27 cellular contexts compared by ENCODE assay signal in genomic region chr17:63150466-63150865, GRCh38.
DNase-seq lines count a peak whose midpoint lies in the region; ATAC-seq and TF ChIP-seq lines count a peak whose summit lies in the region.
"Had no signal": no experiment of that assay in that cellular context is flagged by ENCODE, and none has a peak within 500 bp of the region (broad histone marks: within the 10 kb centered on the region; RNA-seq: fewer than 3 reads in every experiment).

No MANE protein-coding gene starts in this region.

- no peak overlapping the region for H2BK15ac ChIP-seq in IMR-90 (ENCODE audit: low read depth, low read length)

- dilution Hi-C loops in IMR-90 (cut with HindIII; ENCODE audit: low sequenced_read_pairs, unreplicated experiment): no loop called here

- no peak overlapping the region for H3K56ac ChIP-seq in IMR-90 (ENCODE audit: extremely low read depth, insufficient read depth, low read length)

- no peak for ATAC-seq in IMR-90 (ENCODE audit: low read depth)
- ATAC-seq: lower lobe of right lung had no signal

- peak overlapping the region; percentile 96 for H3K27ac Mint-ChIP-seq in mesothelial cell of epicardium
- H3K27ac Mint-ChIP-seq: activated B cell treated with CpG ODN at 0.5 μM for 24 hours had no signal

- no peak overlapping the region for H3K4me3 Mint-ChIP-seq in mesothelial cell of epicardium
- H3K4me3 Mint-ChIP-seq: activated B cell treated with CpG ODN at 0.5 μM for 24 hours had no signal

- no peak overlapping the region for H2AFZ ChIP-seq in IMR-90 (replicated peaks; ENCODE audit: low read length, poor library complexity)
- H2AFZ ChIP-seq: PC-9 had no signal

- no peak overlapping the region for H3K9ac ChIP-seq in IMR-90 (ENCODE audit: low read depth, low read length)

- H3K4me3 ChIP-seq in IMR-90 (ENCODE audit: insufficient read depth, low read depth, low read length) (no peak overlapping the region), ectodermal cell (ENCODE audit: insufficient read depth, low read depth, low read length) (peak overlapping the region; percentile 8)
- H3K4me3 ChIP-seq: lower lobe of right lung, PC-9 had no signal

- peaks cover 27 to 45% of the 10 kb centered on the region in 2 experiments for H3K79me1 ChIP-seq in IMR-90 (ENCODE audit: low read depth in 1 of 2, low read length in 2 of 2)

- peaks cover 2% of the 10 kb centered on the region; the same call in 1 of the 2 replicates for H3K9me1 ChIP-seq in IMR-90 (ENCODE audit: insufficient read depth, low read length)

- no peak overlapping the region for H4K91ac ChIP-seq in IMR-90 (ENCODE audit: insufficient read depth, low read depth, low read length)

- H4K8ac ChIP-seq in IMR-90 (ENCODE audit: low read depth in 2 of 2, low read length in 2 of 2): no peak overlapping the region

- H4K5ac ChIP-seq in IMR-90 (ENCODE audit: low read depth, low read length): no peak overlapping the region

- peaks cover 11% of the 10 kb centered on the region for H3K9me3 Mint-ChIP-seq in mesothelial cell of epicardium

- DNase-seq in D341Med (ENCODE audit: low spot score): peak; percentile 52
- DNase-seq in IMR-90: no peak
- DNase-seq in mesothelial cell of epicardium (ENCODE audit: low spot score in 2 of 2, unreplicated experiment in 2 of 2): no peak
- DNase-seq in EL: no peak
- no peak for DNase-seq in SHP77 (lab: John Stamatoyannopoulos, UW)
- DNase-seq in GM03348 (ENCODE audit: low spot score): no peak
- DNase-seq in hippocampal formation (lab: John Stamatoyannopoulos, UW): no peak
- DNase-seq: activated B cell treated with CpG ODN at 0.5 μM for 24 hours; activated CD4-positive, alpha-beta T cell treated with anti-CD3 and anti-CD28 coated beads, Interleukin-2, amount 50 U/mL, for 4 hours; BE2C; DMS79 treated with DMSO at 0.1 percent for 48 hours; effector CD8-positive, alpha-beta T cell; erythroblast; Kasumi-1; kidney glomerular epithelial cell; lower lobe of right lung; MV-4-11; NCI-H146; NCI-H2227 treated with DMSO at 0.1 percent for 48 hours; NCI-H774; PC-9; Right ventricle myocardium superior; stimulated activated CD4-positive, alpha-beta T cell treated with anti-CD3 and anti-CD28 coated beads, Interleukin-12 subunit alpha, Interleukin-12 subunit beta, amount 100 ng/mL, for 4 hours; stimulated activated CD4-positive, alpha-beta T cell treated with anti-CD3 and anti-CD28 coated beads, Interleukin-4, amount 100 ng/mL, for 4 hours; stimulated activated naive CD4-positive, alpha-beta T cell had no signal

- no peak overlapping the region for H2BK20ac ChIP-seq in IMR-90 (ENCODE audit: low read depth, low read length)

- no peaks in the 10 kb centered on the region for H3K27me3 Mint-ChIP-seq in mesothelial cell of epicardium (ENCODE audit: low read depth)
- H3K27me3 Mint-ChIP-seq: activated B cell treated with CpG ODN at 0.5 μM for 24 hours had no signal

- H3K27me3 ChIP-seq in IMR-90 (ENCODE audit: control insufficient read depth, insufficient read depth, low read length) (no peaks in the 10 kb centered on the region), ectodermal cell (ENCODE audit: control insufficient read depth, insufficient read depth, low read length, poor library complexity, severe bottlenecking) (no peaks in the 10 kb centered on the region)
- H3K27me3 ChIP-seq: BE2C, vagina had no signal

- TF ChIP-seq POLR2A in IMR-90 (IDR thresholded peaks at IDR 0.05; ENCODE audit: low read depth, low read length): no peak

- H2AK5ac ChIP-seq in IMR-90 (ENCODE audit: low read depth, low read length): no peak overlapping the region

- CTCF ChIA-PET in IMR-90 (lab: Yijun Ruan, JAX): interaction anchor here (0.7 kb wide), 1 partner anchor 169 kb away, joined by 3 read pairs; no protein-coding TSS in a partner anchor

- TF ChIP-seq CTCF in IMR-90 (conservative IDR thresholded peaks at IDR 0.05; ENCODE audit: low read depth, low read length): no peak
- no peak for TF ChIP-seq CTCF in mesothelial cell of epicardium (IDR thresholded peaks at IDR 0.05; ENCODE audit: unreplicated experiment)

- no TSS peak for BruUV-seq in IMR-90 (replicated peaks; lab: Mats Ljungman, UMichigan)

- peaks cover 9% of the 10 kb centered on the region for H3K4me1 ChIP-seq in IMR-90 (ENCODE audit: control insufficient read depth, insufficient read depth, low read length)
- peaks cover 30% of the 10 kb centered on the region for H3K4me1 ChIP-seq in ectodermal cell (ENCODE audit: control insufficient read depth, insufficient read depth, low read length)
- H3K4me1 ChIP-seq: lower lobe of right lung, vagina had no signal

- H3K36me3 Mint-ChIP-seq in mesothelial cell of epicardium: peaks cover 6% of the 10 kb centered on the region

- peak overlapping the region; percentile 41; the same call in 1 of the 2 replicates for H3K27ac ChIP-seq in IMR-90 (ENCODE audit: insufficient read depth, low read length)
- peak overlapping the region; percentile 90 for H3K27ac ChIP-seq in ectodermal cell (ENCODE audit: insufficient read depth, low read depth, low read length, poor library complexity, severe bottlenecking)
- H3K27ac ChIP-seq: lower lobe of right lung, PC-9, vagina had no signal

- H3K36me3 ChIP-seq in IMR-90 (ENCODE audit: control insufficient read depth, insufficient read depth, low read length) (no peaks in the 10 kb centered on the region; the same call in 1 of the 2 replicates), ectodermal cell (ENCODE audit: control insufficient read depth, insufficient read depth, low read length) (no peaks in the 10 kb centered on the region)
- H3K36me3 ChIP-seq: BE2C, lower lobe of right lung, vagina had no signal

- H2BK120ac ChIP-seq in IMR-90 (ENCODE audit: low read depth, low read length): no peak overlapping the region

- no peak overlapping the region; the same call in 1 of the 2 replicates for H3K18ac ChIP-seq in IMR-90 (ENCODE audit: low read depth, low read length)

- H2AK9ac ChIP-seq in IMR-90 (replicated peaks; ENCODE audit: low read depth, low read length, poor library complexity): no peak overlapping the region

- 0 out of 2 replicates have a peak overlapping the region, but pooled peaks have one; percentile 10 for H3K4ac ChIP-seq in IMR-90 (ENCODE audit: low read depth, low read length)

- in situ Hi-C loops in IMR-90 (cut with MboI; ENCODE audit: low sequenced_read_pairs): no loop called here

- H3K4me2 ChIP-seq in IMR-90 (ENCODE audit: low read depth, low read length): peak overlapping the region; percentile 75
- H3K4me2 ChIP-seq: PC-9 had no signal

- H3K9me3 ChIP-seq in IMR-90 (ENCODE audit: control insufficient read depth, insufficient read depth, low read length): no peaks in the 10 kb centered on the region
- no peaks in the 10 kb centered on the region for H3K9me3 ChIP-seq in ectodermal cell (ENCODE audit: control insufficient read depth, low read length)
- H3K9me3 ChIP-seq: BE2C, vagina had no signal

- WGBS in IMR-90 (ENCODE audit: extremely low coverage in 2 of 2, insufficient read length in 1 of 2), 2 experiments: no CpG with 5 or more reads among the region's 1 CpG
- WGBS in ectodermal cell, 2 experiments: 100% methylated on average over 1 of the region's 1 CpG; no CpG with 5 or more reads in 1 of the 2 experiments

- H3K4me1 Mint-ChIP-seq in mesothelial cell of epicardium: peaks cover 69% of the 10 kb centered on the region

- POLR2A ChIA-PET in IMR-90 (lab: Charles Lee; ENCODE audit: unreplicated experiment): no interaction called here

- no peak overlapping the region for H3K14ac ChIP-seq in IMR-90 (replicated peaks; ENCODE audit: low read depth, low read length)

- no peak for TF ChIP-seq RAD21 in IMR-90 (IDR thresholded peaks at IDR 0.05; ENCODE audit: low read length)

- H4K20me1 ChIP-seq in IMR-90 (ENCODE audit: insufficient read depth, low read length): peaks cover 4% of the 10 kb centered on the region

- H2BK5ac ChIP-seq in IMR-90 (ENCODE audit: low read depth, low read length, poor library complexity, severe bottlenecking): no peak overlapping the region

- H3K23ac ChIP-seq in IMR-90 (ENCODE audit: low read depth, low read length): no peak overlapping the region

- intact Hi-C loops in IMR-90 (cut with micrococcal nuclease): no loop called here

TF ChIP-seq in IMR-90, 13 proteins besides CTCF, POLR2A, EP300 and RAD21:
- no peak for TF ChIP-seq MAFK (IDR thresholded peaks at IDR 0.05; ENCODE audit: low read depth, low read length)
- no peak for TF ChIP-seq CHD1 (IDR thresholded peaks at IDR 0.05; ENCODE audit: low read depth, low read length)
- TF ChIP-seq BHLHE40 (IDR thresholded peaks at IDR 0.05; ENCODE audit: low read depth, low read length): no peak
- TF ChIP-seq ELK1 (IDR thresholded peaks at IDR 0.05; ENCODE audit: borderline replicate concordance, low read depth, low read length): no peak
- no peak for TF ChIP-seq MAZ (IDR thresholded peaks at IDR 0.05; ENCODE audit: borderline replicate concordance, low read depth, low read length)
- TF ChIP-seq RCOR1 (IDR thresholded peaks at IDR 0.05; ENCODE audit: insufficient replicate concordance, low read length): no peak
- TF ChIP-seq SMC3 (IDR thresholded peaks at IDR 0.05; ENCODE audit: low read depth, low read length): no peak
- no peak for TF ChIP-seq CEBPB (IDR thresholded peaks at IDR 0.05; ENCODE audit: low read depth, low read length)
- no peak for TF ChIP-seq RFX5 (IDR thresholded peaks at IDR 0.05; ENCODE audit: low read depth, low read length)
- TF ChIP-seq MXI1 (IDR thresholded peaks at IDR 0.05; ENCODE audit: borderline replicate concordance, low read depth, low read length): no peak
